13 cellular contexts compared by ENCODE assay signal in the genomic region with DNA sequence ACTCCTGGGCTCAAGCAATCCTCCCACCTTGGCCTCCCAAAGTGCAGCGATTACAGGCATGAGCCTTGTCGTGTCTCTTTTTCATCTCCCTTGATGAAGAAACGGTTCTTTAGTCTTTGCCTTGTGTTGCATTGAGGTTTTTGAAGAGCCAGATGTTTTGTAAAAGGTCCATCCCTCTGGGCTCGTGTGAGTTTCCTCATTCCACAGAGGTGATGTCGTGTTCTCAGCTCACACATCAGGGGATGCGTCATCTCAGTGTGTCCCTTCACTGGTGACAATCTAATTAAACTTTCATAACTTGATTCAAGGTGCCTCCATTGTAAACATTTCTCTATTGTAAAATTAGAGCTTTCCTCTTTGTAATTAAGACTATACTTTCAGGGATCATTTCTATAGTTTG. TPM values are rescaled to one million over a fixed set of nuclear protein-coding genes. Genes with fewer than 3 reads are reported as not detected.
DNase-seq lines count a peak whose midpoint lies in the region; ATAC-seq and TF ChIP-seq lines count a peak whose summit lies in the region.
"Had no signal": no experiment of that assay in that cellular context is flagged by ENCODE, and none has a peak within 500 bp of the region (broad histone marks: within the 10 kb centered on the region; RNA-seq: fewer than 3 reads in every experiment).

No MANE protein-coding gene starts in this region.

- no peaks in the 10 kb centered on the region for H3K27me3 Mint-ChIP-seq in activated T-cell treated with anti-CD3 and anti-CD28 coated beads, Interleukin-2, amount 50 U/mL, for 72 hours (ENCODE audit: low read depth)
- H3K27me3 Mint-ChIP-seq in CD8-positive, alpha-beta memory T cell, result no peaks in the 10 kb centered on the region
- H3K27me3 Mint-ChIP-seq: stimulated activated memory B cell treated with anti-CD40 and anti-IgM and Interleukin-4, amounts not matched to agents 10 μg/mL and 1 μg/mL and 100 μg/mL, for 72 hours had no signal

- H3K27ac Mint-ChIP-seq in activated T-cell treated with anti-CD3 and anti-CD28 coated beads, Interleukin-2, amount 50 U/mL, for 72 hours, result no peak overlapping the region
- H3K27ac Mint-ChIP-seq in CD8-positive, alpha-beta memory T cell, result no peak overlapping the region
- H3K27ac Mint-ChIP-seq: stimulated activated memory B cell treated with anti-CD40 and anti-IgM and Interleukin-4, amounts not matched to agents 10 μg/mL and 1 μg/mL and 100 μg/mL, for 72 hours had no signal

- H3K36me3 Mint-ChIP-seq in activated T-cell treated with anti-CD3 and anti-CD28 coated beads, Interleukin-2, amount 50 U/mL, for 72 hours (ENCODE audit: insufficient read depth in 2 of 2), result peaks cover 6 to 15% of the 10 kb centered on the region in 2 donors
- H3K36me3 Mint-ChIP-seq in CD8-positive, alpha-beta memory T cell, result peaks cover 0 to 94% (median 18%) of the 10 kb centered on the region in 3 donors

- POLR2A ChIA-PET in CD8-positive, alpha-beta memory T cell (lab: Charles Lee), result no interaction called here

- TF ChIP-seq CTCF in GM13977 (IDR thresholded peaks at IDR 0.05; ENCODE audit: extremely low read depth, insufficient read depth, missing control alignments), result no peak

- no peaks in the 10 kb centered on the region for H3K9me3 ChIP-seq in CD8-positive, alpha-beta memory T cell (ENCODE audit: low read length)
- H3K9me3 ChIP-seq: esophagus squamous epithelium had no signal

- no peaks in the 10 kb centered on the region for H3K4me1 ChIP-seq in CD8-positive, alpha-beta memory T cell (ENCODE audit: insufficient read depth, low read length)

- ATAC-seq in activated T-cell treated with anti-CD3 and anti-CD28 coated beads, Interleukin-2, amount 50 U/mL, for 72 hours (replicated peaks in 1 of 2), result no peak
- ATAC-seq: left cardiac atrium; Right ventricle myocardium inferior; stimulated activated memory B cell treated with anti-CD40 and anti-IgM and Interleukin-4, amounts not matched to agents 10 μg/mL and 1 μg/mL and 100 μg/mL, for 72 hours had no signal

- no peak overlapping the region for H3K4me3 Mint-ChIP-seq in activated T-cell treated with anti-CD3 and anti-CD28 coated beads, Interleukin-2, amount 50 U/mL, for 72 hours
- H3K4me3 Mint-ChIP-seq in CD8-positive, alpha-beta memory T cell, result no peak overlapping the region
- H3K4me3 Mint-ChIP-seq: stimulated activated memory B cell treated with anti-CD40 and anti-IgM and Interleukin-4, amounts not matched to agents 10 μg/mL and 1 μg/mL and 100 μg/mL, for 72 hours had no signal

- no peaks in the 10 kb centered on the region for H3K4me1 Mint-ChIP-seq in activated T-cell treated with anti-CD3 and anti-CD28 coated beads, Interleukin-2, amount 50 U/mL, for 72 hours (ENCODE audit: low read depth)
- H3K4me1 Mint-ChIP-seq in CD8-positive, alpha-beta memory T cell, result no peaks in the 10 kb centered on the region
- H3K4me1 Mint-ChIP-seq: stimulated activated memory B cell treated with anti-CD40 and anti-IgM and Interleukin-4, amounts not matched to agents 10 μg/mL and 1 μg/mL and 100 μg/mL, for 72 hours had no signal

- peaks cover 49% of the 10 kb centered on the region for H3K36me3 ChIP-seq in CD8-positive, alpha-beta memory T cell (ENCODE audit: insufficient read depth, low read length)

- no peak overlapping the region for H3K4me3 ChIP-seq in CD8-positive, alpha-beta memory T cell (ENCODE audit: low read length)
- H3K4me3 ChIP-seq: esophagus squamous epithelium had no signal

- peak overlapping the region; percentile 35 for H3K27ac ChIP-seq in epithelial cell of prostate
- H3K27ac ChIP-seq in substantia nigra (ENCODE audit: low read depth, low read length, poor library complexity, severe bottlenecking), result no peak overlapping the region
- no peak overlapping the region for H3K27ac ChIP-seq in CD8-positive, alpha-beta memory T cell (ENCODE audit: low read depth, low read length)
- H3K27ac ChIP-seq: esophagus squamous epithelium had no signal

- no peaks in the 10 kb centered on the region for H3K27me3 ChIP-seq in CD8-positive, alpha-beta memory T cell (ENCODE audit: insufficient read depth, low read length, poor library complexity, severe bottlenecking)
- H3K27me3 ChIP-seq: esophagus squamous epithelium had no signal

- in situ Hi-C loops in GM13977 (cut with MboI; ENCODE audit: low pct_unique_long_range_greater_than_20kb, low sequenced_read_pairs, unreplicated experiment), result no loop called here

- DNase-seq in DMS53 (lab: John Stamatoyannopoulos, UW) (peak; percentile 73), M059J (ENCODE audit: low read depth) (peak; percentile 51), epithelial cell of prostate (ENCODE audit: low read depth, low spot score) (no peak), myocyte (ENCODE audit: low read depth) (peak; percentile 38), GM13977 (ENCODE audit: low spot score) (no peak), substantia nigra (lab: John Stamatoyannopoulos, UW) (no peak)
- DNase-seq in activated T-cell treated with anti-CD3 and anti-CD28 coated beads, Interleukin-2, amount 50 U/mL, for 72 hours, result no peak
- DNase-seq in CD8-positive, alpha-beta memory T cell, result no peak
- DNase-seq: esophagus squamous epithelium, left cardiac atrium, NCI-H446 had no signal

- no peaks in the 10 kb centered on the region for H3K9me3 Mint-ChIP-seq in activated T-cell treated with anti-CD3 and anti-CD28 coated beads, Interleukin-2, amount 50 U/mL, for 72 hours
- H3K9me3 Mint-ChIP-seq in CD8-positive, alpha-beta memory T cell, result no peaks in the 10 kb centered on the region
- H3K9me3 Mint-ChIP-seq: stimulated activated memory B cell treated with anti-CD40 and anti-IgM and Interleukin-4, amounts not matched to agents 10 μg/mL and 1 μg/mL and 100 μg/mL, for 72 hours had no signal

- CTCF ChIA-PET in CD8-positive, alpha-beta memory T cell (lab: Charles Lee), result no interaction called here

RNA-seq across cellular contexts. Expression of gene TEF, which starts 29.7 kb away (rescaled TPM):
- 7.6 and 12.0 TPM in 2 replicates for total RNA-seq in M059J (2014; rRNA removed; shearing (Covaris generic))
- 10.3 and 10.5 TPM in 2 replicates for total RNA-seq in myocyte
- polyA plus RNA-seq in myocyte (2012), result 10.0 TPM
- 1 to 10 TPM; 1.5 to 2.0 TPM for total RNA-seq in activated T-cell treated with anti-CD3 and anti-CD28 coated beads, Interleukin-2, amount 50 U/mL, for 72 hours
- total RNA-seq in CD8-positive, alpha-beta memory T cell, result 1 to 10 TPM; 1.8 to 3.5 TPM
- 5.3 TPM for polyA plus RNA-seq in CD8-positive, alpha-beta memory T cell

RNA-seq across cellular contexts. Expression of gene ZC3H7B, which starts 50.7 kb away (rescaled TPM):
- total RNA-seq in M059J (2014; rRNA removed; shearing (Covaris generic)), result 19.2 and 36.5 TPM in 2 replicates
- total RNA-seq in myocyte, result 44.3 and 49.7 TPM in 2 replicates
- polyA plus RNA-seq in myocyte (2012), result 73.2 TPM
- 10 to 100 TPM; 46.1 to 52.4 TPM for total RNA-seq in activated T-cell treated with anti-CD3 and anti-CD28 coated beads, Interleukin-2, amount 50 U/mL, for 72 hours
- 10 to 100 TPM; 58.9 to 59.9 TPM for total RNA-seq in CD8-positive, alpha-beta memory T cell
- polyA plus RNA-seq in CD8-positive, alpha-beta memory T cell, result 1.5 TPM

Comparison
In these comparisons a context has a peak if more than half of its experiments do, and no peak if none do; other contexts are left out.
1. DNase-seq: peak in DMS53 (single experiment), M059J (single experiment) and myocyte (single experiment); none in epithelial cell of prostate (single experiment), activated T-cell treated with anti-CD3 and anti-CD28 coated beads, Interleukin-2, amount 50 U/mL, for 72 hours (0 of 2), GM13977 (single experiment), substantia nigra (0 of 49) and CD8-positive, alpha-beta memory T cell (0 of 5).